8 cellular contexts compared by ENCODE assay signal in genomic region chr3:122508944-122509343, GRCh38. TPM values are rescaled to one million over a fixed set of nuclear protein-coding genes. Genes with fewer than 3 reads are reported as not detected.
DNase-seq lines count a peak whose midpoint lies in the region; ATAC-seq and TF ChIP-seq lines count a peak whose summit lies in the region.
"Not testable (repeated sequence)": the region's sequence is repeated elsewhere in the genome, so short reads cannot be mapped to it uniquely, and the experiment has no call there.

No MANE protein-coding gene starts in this region.

- in situ Hi-C loops in ACHN (cut with HindIII; ENCODE audit: low pct_ligation_motif_present, low pct_unique_long_range_greater_than_20kb, low sequenced_read_pairs); SK-MEL-5 (cut with HindIII; ENCODE audit: low pct_unique_long_range_greater_than_20kb, low sequenced_read_pairs): not testable (repeated sequence)

- intact Hi-C loops in natural killer cell (cut with micrococcal nuclease): not testable (repeated sequence)

- H3K27me3 Mint-ChIP-seq in natural killer cell (ENCODE audit: low read depth in 2 of 2): not testable (repeated sequence)

- H3K27ac ChIP-seq in skeletal muscle tissue (ENCODE audit: low read depth, low read length): peak overlapping the region; percentile 76

- not testable (repeated sequence) for H3K36me3 Mint-ChIP-seq in natural killer cell

- not testable (repeated sequence) for H3K9me3 Mint-ChIP-seq in natural killer cell

- H3K9me3 ChIP-seq in skeletal muscle tissue (ENCODE audit: control insufficient read depth in 3 of 3, low read length in 3 of 3): not testable (repeated sequence)

- H3K27ac Mint-ChIP-seq in natural killer cell: peak overlapping the region; percentile 56 to 62

- TF ChIP-seq CTCF in fibroblast of mammary gland (conservative IDR thresholded peaks at IDR 0.05; ENCODE audit: control insufficient read depth, insufficient read depth, low read depth, low read length); natural killer cell (IDR thresholded peaks at IDR 0.05): not testable (repeated sequence)

- peaks cover 67 to 71% of the 10 kb centered on the region in 2 donors for H3K4me1 Mint-ChIP-seq in natural killer cell

- H3K4me3 Mint-ChIP-seq in natural killer cell: not testable (repeated sequence)

- H3K27me3 ChIP-seq in skeletal muscle tissue (ENCODE audit: control insufficient read depth in 3 of 3, insufficient read depth in 3 of 3, low read length in 3 of 3): not testable (repeated sequence)

- not testable (repeated sequence) for H3K36me3 ChIP-seq in skeletal muscle tissue (ENCODE audit: control insufficient read depth in 3 of 3, insufficient read depth in 3 of 3, low read length in 3 of 3)

- peaks cover 21 to 26% (median 25%) of the 10 kb centered on the region in 3 donors for H3K4me1 ChIP-seq in skeletal muscle tissue (ENCODE audit: control insufficient read depth in 3 of 3, insufficient read depth in 3 of 3, low read length in 3 of 3)

- not testable (repeated sequence) for H3K4me3 ChIP-seq in fibroblast of mammary gland (ENCODE audit: control insufficient read depth, low read depth, low read length); skeletal muscle tissue (ENCODE audit: low read length in 3 of 3)

- ATAC-seq in GM19463 (IDR thresholded peaks at IDR 0.05; ENCODE audit: unreplicated experiment): peak; percentile 44
- not testable (repeated sequence) for ATAC-seq in natural killer cell

- not testable (repeated sequence) for H3K9ac ChIP-seq in skeletal muscle tissue (ENCODE audit: low read depth in 1 of 3, low read length in 3 of 3)

- DNase-seq in ACHN: peak; percentile 87
- DNase-seq in HT1080 (ENCODE audit: low read depth): peak; percentile 95
- DNase-seq in SK-MEL-5 (ENCODE audit: low read depth, low spot score): peak; percentile 69
- DNase-seq in astrocyte of the hippocampus (ENCODE audit: low read depth, low spot score): peak; percentile 66
- DNase-seq in fibroblast of mammary gland (ENCODE audit: low read depth): peak; percentile 50
- DNase-seq in natural killer cell: not testable (repeated sequence)

RNA-seq across cellular contexts. Expression of gene KPNA1, which starts 5.8 kb away (rescaled TPM):
- 46.1 and 82.6 TPM in 2 replicates for total RNA-seq in HT1080 (2014; rRNA removed; shearing (Covaris generic))
- 66.8 and 76.0 TPM in 2 replicates for polyA plus RNA-seq in HT1080 (2015; cell fraction: cytosol; rRNA removed)
- polyA plus RNA-seq in HT1080 (2015; cell fraction: nucleus; rRNA removed): 122 and 126 TPM in 2 replicates
- 26.0 and 34.8 TPM in 2 replicates for total RNA-seq in SK-MEL-5 (2014; rRNA removed; shearing (Covaris generic))
- polyA plus RNA-seq in SK-MEL-5 (2015; cell fraction: cytosol; rRNA removed): 33.7 and 36.1 TPM in 2 replicates
- polyA plus RNA-seq in SK-MEL-5 (2015; cell fraction: nucleus; rRNA removed): 89.7 and 100 TPM in 2 replicates
- 10 to 100 TPM; 62.3 to 67.1 (median 63.1) TPM for total RNA-seq in natural killer cell
- 22.4 TPM for total RNA-seq in skeletal muscle tissue

RNA-seq across cellular contexts. Expression of gene PARP9, which starts 55.2 kb away (rescaled TPM):
- 10.5 and 10.7 TPM in 2 replicates for total RNA-seq in HT1080 (2014; rRNA removed; shearing (Covaris generic))
- 8.6 and 9.1 TPM in 2 replicates for polyA plus RNA-seq in HT1080 (2015; cell fraction: cytosol; rRNA removed)
- polyA plus RNA-seq in HT1080 (2015; cell fraction: nucleus; rRNA removed): 17.8 and 18.4 TPM in 2 replicates
- 29.8 and 30.1 TPM in 2 replicates for total RNA-seq in SK-MEL-5 (2014; rRNA removed; shearing (Covaris generic))
- polyA plus RNA-seq in SK-MEL-5 (2015; cell fraction: cytosol; rRNA removed): 30.3 and 41.3 TPM in 2 replicates
- polyA plus RNA-seq in SK-MEL-5 (2015; cell fraction: nucleus; rRNA removed): 91.7 and 94.0 TPM in 2 replicates
- total RNA-seq in natural killer cell: 10 to 100 TPM; 23.8 to 41.1 (median 38.5) TPM
- 15.1 TPM for total RNA-seq in skeletal muscle tissue

RNA-seq across cellular contexts. Expression of gene DTX3L, which starts 55.2 kb away (rescaled TPM):
- total RNA-seq in HT1080 (2014; rRNA removed; shearing (Covaris generic)): 17.4 and 22.5 TPM in 2 replicates
- polyA plus RNA-seq in HT1080 (2015; cell fraction: cytosol; rRNA removed): 16.5 and 21.6 TPM in 2 replicates
- polyA plus RNA-seq in HT1080 (2015; cell fraction: nucleus; rRNA removed): 22.4 and 22.7 TPM in 2 replicates
- 32.3 and 32.4 TPM in 2 replicates for total RNA-seq in SK-MEL-5 (2014; rRNA removed; shearing (Covaris generic))
- polyA plus RNA-seq in SK-MEL-5 (2015; cell fraction: cytosol; rRNA removed): 31.3 and 42.4 TPM in 2 replicates
- 14.9 and 17.6 TPM in 2 replicates for polyA plus RNA-seq in SK-MEL-5 (2015; cell fraction: nucleus; rRNA removed)
- total RNA-seq in natural killer cell: 10 to 100 TPM; 40.8 to 61.0 (median 51.8) TPM
- total RNA-seq in skeletal muscle tissue: 9.9 TPM
